ENCODE assay signal across 8 cellular contexts in genomic region chr12:96489392-96490056, GRCh38.
DNase-seq lines count a peak whose midpoint lies in the region; ATAC-seq lines count a peak whose summit lies in the region.

Gene CFAP54, plus strand, starts transcription at chr12:96489577. Its CDS starts 33 bp downstream, at chr12:96489610.

- H3K4me1 ChIP-seq in HUES48 (ENCODE audit: control insufficient read depth, insufficient read depth, low read length) (peaks cover 4% of the 10 kb centered on the region; the same call in 1 of the 2 replicates), NT2/D1 (ENCODE audit: insufficient read depth, insufficient read length) (no peaks in the 10 kb centered on the region)

- H3K27ac ChIP-seq in HUES48 (ENCODE audit: low read depth, low read length), result peak within 1 kb of the TSS; percentile 45

- DNase-seq in COLO829 (ENCODE audit: low spot score) (peak; percentile 89), NT2/D1 (ENCODE audit: low read depth, low spot score) (peak; percentile 88), epidermal melanocyte (ENCODE audit: insufficient read length, low spot score) (peak; percentile 89), middle frontal gyrus (ENCODE audit: extremely low spot score, low spot score) (peak; percentile 86)
- peak; percentile 95 for DNase-seq in activated CD8-positive, alpha-beta memory T cell treated with anti-CD3 and anti-CD28 coated beads, Interleukin-2, amount 50 U/mL, for 48 hours
- peak; percentile 84 to 90 for DNase-seq in stimulated activated CD8-positive, alpha-beta memory T cell treated with anti-CD3 and anti-CD28 coated beads, Interleukin-2, amount 100 ng/mL, for 1 hour (ENCODE audit: low read depth in 2 of 2)

- H3K9ac ChIP-seq in HUES48 (ENCODE audit: low read depth, low read length) (peak within 1 kb of the TSS; percentile 45), NT2/D1 (ENCODE audit: insufficient read length, low read depth) (peak within 1 kb of the TSS; percentile 78)

- H3K27me3 ChIP-seq in HUES48 (ENCODE audit: control insufficient read depth, insufficient read depth, low read length) (peaks cover 10% of the 10 kb centered on the region), NT2/D1 (ENCODE audit: insufficient read depth, insufficient read length) (peaks cover 16% of the 10 kb centered on the region)

- H3K4me3 ChIP-seq in HUES48 (ENCODE audit: low read depth, low read length) (peak within 1 kb of the TSS; percentile 78), NT2/D1 (ENCODE audit: insufficient read length, low read depth) (peak within 1 kb of the TSS; percentile 85)

- peak; percentile 89 for ATAC-seq in GM21390 (IDR thresholded peaks at IDR 0.05; ENCODE audit: unreplicated experiment)

- H3K36me3 ChIP-seq in HUES48 (ENCODE audit: control insufficient read depth, insufficient read depth, low read length) (no peaks in the 10 kb centered on the region), NT2/D1 (ENCODE audit: insufficient read depth, insufficient read length, low read length) (no peaks in the 10 kb centered on the region)

- H3K9me3 ChIP-seq in HUES48 (ENCODE audit: control insufficient read depth, insufficient read depth, low read length) (no peaks in the 10 kb centered on the region), NT2/D1 (ENCODE audit: insufficient read depth, low read length) (no peaks in the 10 kb centered on the region)

Comparison
In these comparisons a context has a peak if more than half of its experiments do, and no peak if none do; other contexts are left out.
1. Peak in every context shown above with its lines: DNase-seq, ATAC-seq, H3K4me3 ChIP-seq and H3K27ac ChIP-seq.